In the genomic region with DNA sequence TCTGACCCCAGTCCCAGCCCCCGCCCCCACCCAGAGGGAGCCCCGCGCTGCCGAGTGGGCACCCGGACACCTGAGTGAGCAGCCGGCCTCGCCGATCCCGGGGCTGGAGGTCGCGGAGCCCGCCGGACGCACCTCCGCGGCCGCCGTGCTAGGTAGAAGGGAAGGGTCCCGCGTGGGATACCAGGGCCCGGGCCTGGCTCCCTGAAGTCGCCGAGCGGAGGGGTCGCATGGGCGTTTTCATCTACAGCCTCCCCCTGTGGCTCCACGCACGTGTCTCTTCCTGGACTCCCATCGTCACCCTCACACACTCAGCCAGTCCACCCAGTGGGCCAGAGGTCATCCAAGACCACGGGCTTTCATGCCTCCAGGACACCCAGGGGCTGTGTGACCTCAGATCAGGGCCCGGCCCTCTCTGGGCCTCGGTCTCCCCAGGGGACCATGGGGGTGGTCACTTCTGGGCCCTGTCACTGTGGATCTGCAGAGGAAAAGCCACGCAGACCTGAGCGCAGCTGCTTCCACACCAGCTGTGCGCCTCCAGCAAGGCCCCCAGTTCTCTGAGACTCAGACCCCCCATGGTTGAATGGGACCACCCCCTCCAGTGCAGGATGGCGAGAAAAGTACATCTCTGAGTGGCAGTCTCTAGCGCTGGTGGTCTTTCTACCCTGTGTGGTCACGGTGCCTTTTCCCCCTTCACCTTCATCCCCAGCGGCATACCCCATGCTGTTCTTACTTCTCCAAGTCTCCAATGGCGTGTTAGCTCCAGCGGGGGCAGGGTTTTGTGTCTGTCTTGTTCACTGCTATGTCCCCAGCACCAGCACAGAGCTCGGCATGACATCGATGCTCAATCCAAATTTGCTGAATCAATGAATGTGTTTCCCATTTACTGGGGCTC, we compare ENCODE assay signal across 8 cellular contexts. TPM values are rescaled to one million over a fixed set of nuclear protein-coding genes. Genes with fewer than 3 reads are reported as not detected.
A peak's percentile ranks its signal among the peaks of the same experiment; 100 is the strongest.
DNase-seq lines count a peak whose midpoint lies in the region; ATAC-seq, FAIRE-seq and TF ChIP-seq lines count a peak whose summit lies in the region.

No MANE protein-coding gene starts in this region.

- BruUV-seq in Calu3 (replicated peaks; lab: Mats Ljungman, UMichigan): no TSS peak

- no peaks in the 10 kb centered on the region for H3K9me3 ChIP-seq in Peyer's patch
- H3K9me3 ChIP-seq in neuronal stem cell (replicated peaks in 1 of 2; ENCODE audit: control insufficient read depth in 2 of 2, insufficient read depth in 1 of 2, low read depth in 1 of 2, low read length in 2 of 2): no peaks in the 10 kb centered on the region

- H2BK5ac ChIP-seq in neuronal stem cell (ENCODE audit: low read length): no peak overlapping the region

- H3K9ac ChIP-seq in neuronal stem cell (ENCODE audit: low read depth, low read length, poor library complexity): peak overlapping the region; percentile 56

- H3K27ac Mint-ChIP-seq in Calu3 (ENCODE audit: unreplicated experiment): peak overlapping the region; percentile 55

- peaks cover 14% of the 10 kb centered on the region for H3K79me1 ChIP-seq in neuronal stem cell (ENCODE audit: low read depth, low read length)

- H3K36me3 Mint-ChIP-seq in Calu3 (ENCODE audit: insufficient read depth, unreplicated experiment): peaks cover 29% of the 10 kb centered on the region

- no peaks in the 10 kb centered on the region for H3K9me3 Mint-ChIP-seq in Calu3 (ENCODE audit: low read depth, unreplicated experiment)

- H3K4me3 ChIP-seq in Peyer's patch (peak overlapping the region; percentile 29 to 54 (median 50)), epithelial cell of proximal tubule (ENCODE audit: low read depth, low read length) (peak overlapping the region; percentile 54), neuronal stem cell (ENCODE audit: low read length in 2 of 2) (peak overlapping the region; percentile 71 to 75)

- peak overlapping the region; percentile 84 for H3K4me3 Mint-ChIP-seq in Calu3 (ENCODE audit: low read depth, unreplicated experiment)

- H4K8ac ChIP-seq in neuronal stem cell (ENCODE audit: low read depth, low read length): no peak overlapping the region

- H3K23ac ChIP-seq in neuronal stem cell (ENCODE audit: low read depth, low read length, poor library complexity): peak overlapping the region; percentile 48

- no peaks in the 10 kb centered on the region for H3K36me3 ChIP-seq in Peyer's patch
- H3K36me3 ChIP-seq in neuronal stem cell (replicated peaks in 1 of 2; ENCODE audit: control insufficient read depth in 2 of 2, insufficient read depth in 2 of 2, low read length in 2 of 2): no peaks in the 10 kb centered on the region

- intact Hi-C loops in Calu3 (cut with micrococcal nuclease; ENCODE audit: unreplicated experiment): no loop called here

- peaks cover 0 to 8% of the 10 kb centered on the region in 2 donors for H3K27me3 ChIP-seq in Peyer's patch
- no peaks in the 10 kb centered on the region for H3K27me3 ChIP-seq in neuronal stem cell (ENCODE audit: control insufficient read depth in 3 of 3, insufficient read depth in 3 of 3, low read depth in 1 of 3, low read length in 3 of 3)

- H2BK12ac ChIP-seq in neuronal stem cell (ENCODE audit: low read length): peak overlapping the region; percentile 80

- no peak for FAIRE-seq in urothelium cell line (lab: Jason Lieb, UNC)

- DNase-seq in Calu3 (no peak), Peyer's patch (peak in 1 of 3 donors; percentile 56), epithelial cell of proximal tubule (ENCODE audit: low read depth) (no peak), neuronal stem cell (ENCODE audit: low spot score) (no peak), urothelium cell line (ENCODE audit: low spot score) (no peak), ureter (ENCODE audit: low spot score) (no peak)

- no peak for TF ChIP-seq POLR2A in Peyer's patch (IDR thresholded peaks at IDR 0.05)

- H3K27ac ChIP-seq in Peyer's patch (peak overlapping the region in 3 of 4 donors; percentile 46 to 65 (median 57)), neuronal stem cell (replicated peaks; ENCODE audit: low read length) (no peak overlapping the region)

- peak overlapping the region; percentile 93 for H2BK15ac ChIP-seq in neuronal stem cell (ENCODE audit: low read length)

- peak overlapping the region; percentile 84 for H3K4me2 ChIP-seq in neuronal stem cell (ENCODE audit: insufficient read depth, low read length, poor library complexity, severe bottlenecking)

- H3K4me1 ChIP-seq in Peyer's patch (peaks cover 0 to 24% (median 10%) of the 10 kb centered on the region in 4 donors), neuronal stem cell (ENCODE audit: control insufficient read depth in 2 of 2, insufficient read depth in 1 of 2, low read depth in 1 of 2, low read length in 2 of 2) (peaks cover 39 to 41% of the 10 kb centered on the region in 2 donors)

- no CpG with 5 or more reads among the region's 43 CpGs for WGBS in neuronal stem cell (ENCODE audit: extremely low coverage in 2 of 2, insufficient read length in 2 of 2, insufficient replicate concordance in 1 of 2), 2 donors

- no peak overlapping the region for H4K91ac ChIP-seq in neuronal stem cell (ENCODE audit: low read depth, low read length, poor library complexity)

- H2AFZ ChIP-seq in neuronal stem cell (ENCODE audit: low read length): peak overlapping the region; percentile 88

- H2BK120ac ChIP-seq in neuronal stem cell (ENCODE audit: low read depth, low read length): no peak overlapping the region

- ATAC-seq in HG02610 (IDR thresholded peaks at IDR 0.05; ENCODE audit: unreplicated experiment) (no peak), GM18868 (IDR thresholded peaks at IDR 0.05; ENCODE audit: unreplicated experiment) (no peak)

- H3K4me1 Mint-ChIP-seq in Calu3 (ENCODE audit: low read depth, unreplicated experiment): peaks cover 20% of the 10 kb centered on the region

- peak overlapping the region; percentile 87 for H2AK5ac ChIP-seq in neuronal stem cell (ENCODE audit: low read depth, low read length)

- peak overlapping the region; percentile 76 for H3K4ac ChIP-seq in neuronal stem cell (ENCODE audit: low read length)

- CTCF ChIA-PET in Calu3 (lab: Charles Lee): interaction anchor here (0.6 to 3.9 kb wide), 5 partner anchors 17 to 126 kb away, joined by 3 to 71 read pairs (median 4); no protein-coding TSS in a partner anchor

- peak overlapping the region; percentile 91 for H3K18ac ChIP-seq in neuronal stem cell (ENCODE audit: low read length)

- TF ChIP-seq CTCF in Calu3 (IDR thresholded peaks at IDR 0.05; ENCODE audit: unreplicated experiment): no peak
- TF ChIP-seq CTCF in Peyer's patch (IDR thresholded peaks at IDR 0.05): no peak
- no peak for TF ChIP-seq CTCF in epithelial cell of proximal tubule (conservative IDR thresholded peaks at IDR 0.05; ENCODE audit: low read depth, low read length)

- H3K27me3 Mint-ChIP-seq in Calu3 (ENCODE audit: unreplicated experiment): peaks cover 8% of the 10 kb centered on the region

- no peak overlapping the region for H3K14ac ChIP-seq in neuronal stem cell (ENCODE audit: low read length)

RNA-seq across cellular contexts. Expression of a gene that starts 0.6 kb away (rescaled TPM):
- total RNA-seq in Calu3 (2022): 15.0 and 20.5 TPM in 2 replicates
- total RNA-seq in Peyer's patch: 10 to 100 TPM in 1 of 4 donors, 1 to 10 TPM in 3; 4.6 to 12.4 (median 8.9) TPM
- total RNA-seq in epithelial cell of proximal tubule: 25.6 and 35.2 TPM in 2 replicates
- 63.6 TPM for polyA plus RNA-seq in neuronal stem cell (2013, experiment 1 of 2)
- polyA plus RNA-seq in neuronal stem cell (2013, experiment 2 of 2): 63.6 TPM
- total RNA-seq in ureter: 68.2 TPM
